In genomic region chr6:12569646-12570045, GRCh38 we compare ENCODE assay signal across 1 cellular context.
TF ChIP-seq lines count a peak whose summit lies in the region.

No MANE protein-coding gene starts in this region.

TF ChIP-seq in GM23338, 12 proteins besides CTCF, POLR2A, EP300 and RAD21 (continued from another document):
- no peak for TF ChIP-seq ZNF462 (CRISPR knock-in tag; IDR thresholded peaks at IDR 0.05)
- TF ChIP-seq REST (IDR thresholded peaks at IDR 0.05; ENCODE audit: unreplicated experiment): no peak
- TF ChIP-seq STAT1 (IDR thresholded peaks at IDR 0.05; ENCODE audit: unreplicated experiment): no peak
- TF ChIP-seq ZNF114 (CRISPR knock-in tag; IDR thresholded peaks at IDR 0.05): no peak
- no peak for TF ChIP-seq ZNF331 (CRISPR knock-in tag; IDR thresholded peaks at IDR 0.05; ENCODE audit: low read depth)
- TF ChIP-seq EZH2phosphoT487 (IDR thresholded peaks at IDR 0.05; ENCODE audit: unreplicated experiment): no peak
